In genomic region chr1:231421971-231422797, GRCh38 we compare ENCODE assay signal across 2 cellular contexts.
TF ChIP-seq lines count a peak whose summit lies in the region.

Gene EGLN1, minus strand, starts transcription at chr1:231422287. Its CDS starts 399 bp downstream, at chr1:231421888.

TF ChIP-seq in IMR-90, 13 proteins besides CTCF, POLR2A, EP300 and RAD21 (continued from another document):
- TF ChIP-seq CHD1 (IDR thresholded peaks at IDR 0.05; ENCODE audit: low read depth, low read length) (no peak), MAFK (IDR thresholded peaks at IDR 0.05; ENCODE audit: low read depth, low read length) (no peak), RFX5 (IDR thresholded peaks at IDR 0.05; ENCODE audit: low read depth, low read length) (no peak), ELK1 (IDR thresholded peaks at IDR 0.05; ENCODE audit: borderline replicate concordance, low read depth, low read length) (no peak), MAZ (IDR thresholded peaks at IDR 0.05; ENCODE audit: borderline replicate concordance, low read depth, low read length) (no peak; the same call in 1 of the 2 replicates), MXI1 (IDR thresholded peaks at IDR 0.05; ENCODE audit: borderline replicate concordance, low read depth, low read length) (peak; percentile 75; the same call in 1 of the 2 replicates), FOS (IDR thresholded peaks at IDR 0.05; ENCODE audit: low read depth, low read length) (no peak), CEBPB (IDR thresholded peaks at IDR 0.05; ENCODE audit: low read depth, low read length) (peak; percentile 28; the same call in 1 of the 2 replicates), NFE2L2 (IDR thresholded peaks at IDR 0.05; ENCODE audit: low read depth, low read length) (no peak)

TF ChIP-seq in PFSK-1, 5 proteins besides CTCF, POLR2A, EP300 and RAD21 (continued from another document):
- TF ChIP-seq REST (IDR thresholded peaks at IDR 0.05; ENCODE audit: insufficient read depth in 1 of 2, low read depth in 2 of 2, low read length in 2 of 2) (0 out of 4 replicates have a peak, but pooled peaks of 1 of the 2 experiments have one; percentile 26), TAF1 (IDR thresholded peaks at IDR 0.05; ENCODE audit: borderline replicate concordance, insufficient read depth, low read length) (peak; percentile 73; the same call in 1 of the 2 replicates)
